15 cellular contexts compared by ENCODE assay signal in the genomic region with DNA sequence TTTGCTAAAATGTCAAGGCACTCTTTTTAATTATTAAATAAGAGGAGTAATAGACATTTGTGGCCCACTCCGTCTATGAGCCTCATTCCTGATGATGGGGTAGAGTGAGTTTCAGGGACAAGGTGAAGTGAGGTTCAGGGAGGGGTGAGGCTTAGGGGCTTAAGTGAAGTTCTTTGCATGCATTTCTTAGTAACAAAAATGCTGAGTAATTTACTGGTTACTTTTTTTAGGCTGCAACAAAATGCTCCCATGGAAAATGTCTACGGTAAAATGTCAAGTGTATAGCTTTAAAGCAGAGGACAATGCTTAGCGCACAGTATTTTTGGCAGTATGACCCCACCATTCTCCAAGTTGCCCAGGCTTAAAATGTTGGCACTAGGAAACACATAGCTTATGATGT. TPM values are rescaled to one million over a fixed set of nuclear protein-coding genes. Genes with fewer than 3 reads are reported as not detected.
DNase-seq lines count a peak whose midpoint lies in the region; ATAC-seq and TF ChIP-seq lines count a peak whose summit lies in the region.
"Had no signal": no experiment of that assay in that cellular context is flagged by ENCODE, and none has a peak within 500 bp of the region (broad histone marks: within the 10 kb centered on the region; RNA-seq: fewer than 3 reads in every experiment).

No MANE protein-coding gene starts in this region.

- peaks cover 0 to 2% (median 0%) of the 10 kb centered on the region in 5 donors for H3K9me3 Mint-ChIP-seq in CD8-positive, alpha-beta memory T cell
- H3K9me3 Mint-ChIP-seq in central memory CD8-positive, alpha-beta T cell = no peaks in the 10 kb centered on the region
- H3K9me3 Mint-ChIP-seq in nephron = no peaks in the 10 kb centered on the region
- H3K9me3 Mint-ChIP-seq: activated naive CD4-positive, alpha-beta T cell treated with anti-CD3 and anti-CD28 coated beads, Interleukin-2, amount 10 ng/mL, durations not matched to agents 7 days and 5 days; effector memory CD8-positive, alpha-beta T cell had no signal

- H3K9me3 ChIP-seq in CD8-positive, alpha-beta memory T cell (ENCODE audit: low read length) = no peaks in the 10 kb centered on the region
- H3K9me3 ChIP-seq in MM.1S (replicated peaks; ENCODE audit: insufficient read depth, low read length) (no peaks in the 10 kb centered on the region), BE2C (no peaks in the 10 kb centered on the region)
- H3K9me3 ChIP-seq: SJSA1, tibial nerve had no signal

- H3K27ac ChIP-seq in CD8-positive, alpha-beta memory T cell (ENCODE audit: low read depth, low read length) = no peak overlapping the region
- no peak overlapping the region for H3K27ac ChIP-seq in MM.1S (ENCODE audit: low read length)
- H3K27ac ChIP-seq: SJSA1 had no signal

- H3K9me2 ChIP-seq in MM.1S (replicated peaks; ENCODE audit: insufficient read depth, low read length) = no peaks in the 10 kb centered on the region

- CTCF ChIA-PET in CD8-positive, alpha-beta memory T cell (lab: Charles Lee) = interaction anchor here (1.4 to 2.9 kb wide), 4 partner anchors 16 to 152 kb away, joined by 3 to 50 read pairs (median 5); a partner anchor contains a TSS

- H3K27ac Mint-ChIP-seq in CD8-positive, alpha-beta memory T cell = peak overlapping the region in 6 of 8 donors; percentile 57 to 92 (median 74)
- peak overlapping the region; percentile 99 for H3K27ac Mint-ChIP-seq in central memory CD8-positive, alpha-beta T cell (ENCODE audit: low read depth)
- peak overlapping the region in 1 of 3 experiments; percentile 99 for H3K27ac Mint-ChIP-seq in nephron

- no peak for DNase-seq in CD8-positive, alpha-beta memory T cell
- DNase-seq in MM.1S (no peak), cerebellar cortex (ENCODE audit: low spot score) (no peak), BE2C (no peak), SKM-1 (lab: John Stamatoyannopoulos, UW; ENCODE audit: unreplicated experiment) (no peak), activated T-cell treated with anti-CD3 and anti-CD28 coated beads for 4 hours (no peak)
- no peak for DNase-seq in central memory CD8-positive, alpha-beta T cell (ENCODE audit: low spot score in 2 of 2)
- DNase-seq: activated naive CD4-positive, alpha-beta T cell treated with anti-CD3 and anti-CD28 coated beads, Interleukin-2, amount 10 ng/mL, durations not matched to agents 7 days and 5 days; DMS79 treated with DMSO at 0.1 percent for 48 hours; effector memory CD8-positive, alpha-beta T cell; foreskin melanocyte; stimulated activated CD8-positive, alpha-beta memory T cell treated with anti-CD3 and anti-CD28 coated beads, Interleukin-4, amount 100 ng/mL, for 48 hours had no signal

- peaks cover 0 to 21% (median 0%) of the 10 kb centered on the region in 3 donors for H3K36me3 Mint-ChIP-seq in CD8-positive, alpha-beta memory T cell
- peaks cover 15% of the 10 kb centered on the region for H3K36me3 Mint-ChIP-seq in central memory CD8-positive, alpha-beta T cell (ENCODE audit: insufficient read depth)
- peaks cover 13% of the 10 kb centered on the region for H3K36me3 Mint-ChIP-seq in nephron (ENCODE audit: low read depth)

- peaks cover 0 to 4% of the 10 kb centered on the region in 2 donors for H3K27me3 Mint-ChIP-seq in CD8-positive, alpha-beta memory T cell
- no peaks in the 10 kb centered on the region for H3K27me3 Mint-ChIP-seq in central memory CD8-positive, alpha-beta T cell
- H3K27me3 Mint-ChIP-seq in nephron (ENCODE audit: low read depth) = peaks cover 3% of the 10 kb centered on the region
- H3K27me3 Mint-ChIP-seq: effector memory CD8-positive, alpha-beta T cell had no signal

- peaks cover 32% of the 10 kb centered on the region for H3K4me1 ChIP-seq in CD8-positive, alpha-beta memory T cell (ENCODE audit: insufficient read depth, low read length)
- H3K4me1 ChIP-seq in MM.1S (ENCODE audit: low read length) (peaks cover 21% of the 10 kb centered on the region), BE2C (peaks cover 3% of the 10 kb centered on the region; the same call in 1 of the 2 replicates)

- no peak for TF ChIP-seq CTCF in MM.1S (IDR thresholded peaks at IDR 0.05; ENCODE audit: low read length)
- TF ChIP-seq CTCF in nephron (IDR thresholded peaks at IDR 0.05; ENCODE audit: unreplicated experiment in 3 of 3) = no peak
- no peak for TF ChIP-seq CTCF in BE2C (IDR thresholded peaks at IDR 0.05; ENCODE audit: low read depth, low read length)

- H3K4me3 Mint-ChIP-seq in CD8-positive, alpha-beta memory T cell = no peak overlapping the region
- no peak overlapping the region for H3K4me3 Mint-ChIP-seq in central memory CD8-positive, alpha-beta T cell
- peak overlapping the region; percentile 46 to 68 (median 57) for H3K4me3 Mint-ChIP-seq in nephron

- peaks cover 41 to 53% (median 46%) of the 10 kb centered on the region in 3 donors for H3K4me1 Mint-ChIP-seq in CD8-positive, alpha-beta memory T cell
- peaks cover 43% of the 10 kb centered on the region for H3K4me1 Mint-ChIP-seq in central memory CD8-positive, alpha-beta T cell
- H3K4me1 Mint-ChIP-seq in nephron = peaks cover 37% of the 10 kb centered on the region

- H3K36me3 ChIP-seq in CD8-positive, alpha-beta memory T cell (ENCODE audit: insufficient read depth, low read length) = no peaks in the 10 kb centered on the region
- H3K36me3 ChIP-seq in MM.1S (replicated peaks; ENCODE audit: insufficient read depth, low read length) = no peaks in the 10 kb centered on the region
- peaks cover 2% of the 10 kb centered on the region; the same call in 1 of the 2 replicates for H3K36me3 ChIP-seq in BE2C

- no peak overlapping the region for H2AFZ ChIP-seq in MM.1S (ENCODE audit: low read length)

- peaks cover 14% of the 10 kb centered on the region for H3F3A ChIP-seq in MM.1S (ENCODE audit: insufficient read depth, low read length)

- H3K79me2 ChIP-seq in MM.1S (ENCODE audit: low read length) = peaks cover 52% of the 10 kb centered on the region

- no peaks in the 10 kb centered on the region for H4K20me1 ChIP-seq in MM.1S (ENCODE audit: insufficient read depth, low read length)

- H3K4me3 ChIP-seq in CD8-positive, alpha-beta memory T cell (ENCODE audit: low read length) = no peak overlapping the region
- H3K4me3 ChIP-seq in MM.1S (ENCODE audit: low read length) (no peak overlapping the region), BE2C (ENCODE audit: low read depth, low read length) (no peak overlapping the region)
- H3K4me3 ChIP-seq: SJSA1 had no signal

- no peaks in the 10 kb centered on the region for H3K27me3 ChIP-seq in CD8-positive, alpha-beta memory T cell (ENCODE audit: insufficient read depth, low read length, poor library complexity, severe bottlenecking)
- H3K27me3 ChIP-seq in MM.1S (replicated peaks; ENCODE audit: insufficient read depth, low read length) (no peaks in the 10 kb centered on the region), BE2C (no peaks in the 10 kb centered on the region)
- H3K27me3 ChIP-seq: SJSA1, tibial nerve had no signal

- H3K9ac ChIP-seq in MM.1S (ENCODE audit: low read length) = no peak overlapping the region

- H3K4me2 ChIP-seq in MM.1S (ENCODE audit: low read depth, low read length) = peak overlapping the region; percentile 81; the same call in 1 of the 2 replicates

- ATAC-seq in central memory CD8-positive, alpha-beta T cell (replicated peaks; ENCODE audit: extremely low read depth, poor library complexity, severe bottlenecking) = no peak
- ATAC-seq: effector memory CD8-positive, alpha-beta T cell had no signal

- POLR2A ChIA-PET in CD8-positive, alpha-beta memory T cell (lab: Charles Lee) = interaction anchor here (2.5 to 4.8 kb wide), 2 partner anchors 50 to 208 kb away, joined by 12 to 54 read pairs; a partner anchor contains a TSS

RNA-seq across cellular contexts. Expression of a gene that starts 2.0 kb away (rescaled TPM):
- total RNA-seq in CD8-positive, alpha-beta memory T cell = 10 to 100 TPM; 39.9 to 41.5 TPM
- polyA plus RNA-seq in CD8-positive, alpha-beta memory T cell = 33.5 TPM
- polyA plus RNA-seq in BE2C (2012; ENCODE audit: insufficient read depth, insufficient read length, low read depth) = 7.6 TPM

RNA-seq across cellular contexts. Expression of a gene that starts 49.2 kb away (rescaled TPM):
- 100 to 1,000 TPM; 189 to 195 TPM for total RNA-seq in CD8-positive, alpha-beta memory T cell
- polyA plus RNA-seq in CD8-positive, alpha-beta memory T cell = 115 TPM
- polyA plus RNA-seq in BE2C (2012; ENCODE audit: insufficient read depth, insufficient read length, low read depth) = 56.6 TPM

Comparison
In these comparisons a context has a peak if more than half of its experiments do, and no peak if none do; other contexts are left out.
1. H3K4me3 Mint-ChIP-seq: peak in nephron (3 of 3); none in CD8-positive, alpha-beta memory T cell (0 of 7) and central memory CD8-positive, alpha-beta T cell (single experiment).